1 cellular context compared by ENCODE assay signal in the genomic region with DNA sequence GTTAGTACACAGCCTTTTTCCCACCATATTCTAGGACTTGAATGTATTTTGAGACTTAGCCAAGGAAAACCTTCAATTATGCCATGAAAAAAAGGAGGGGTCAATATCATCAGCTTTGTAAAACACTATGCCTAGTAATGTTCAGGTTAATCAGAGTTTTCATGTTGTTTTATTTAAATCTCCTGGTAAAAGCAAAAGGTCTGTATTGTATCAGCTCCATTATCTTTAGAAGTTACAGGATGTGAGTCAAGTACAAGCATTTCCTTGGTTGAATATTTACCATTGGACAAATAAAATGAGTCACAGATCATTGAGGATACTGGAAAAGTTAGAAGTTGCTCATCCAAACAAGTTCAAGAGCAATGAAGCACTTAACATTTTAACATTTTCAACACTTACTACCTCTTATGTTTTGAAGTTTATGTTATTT.
TF ChIP-seq lines count a peak whose summit lies in the region.

No MANE protein-coding gene starts in this region.

TF ChIP-seq in HepG2, 621 proteins besides CTCF, POLR2A, EP300 and RAD21 (continued from another document and continues in another):
- TF ChIP-seq, protein P1, sequence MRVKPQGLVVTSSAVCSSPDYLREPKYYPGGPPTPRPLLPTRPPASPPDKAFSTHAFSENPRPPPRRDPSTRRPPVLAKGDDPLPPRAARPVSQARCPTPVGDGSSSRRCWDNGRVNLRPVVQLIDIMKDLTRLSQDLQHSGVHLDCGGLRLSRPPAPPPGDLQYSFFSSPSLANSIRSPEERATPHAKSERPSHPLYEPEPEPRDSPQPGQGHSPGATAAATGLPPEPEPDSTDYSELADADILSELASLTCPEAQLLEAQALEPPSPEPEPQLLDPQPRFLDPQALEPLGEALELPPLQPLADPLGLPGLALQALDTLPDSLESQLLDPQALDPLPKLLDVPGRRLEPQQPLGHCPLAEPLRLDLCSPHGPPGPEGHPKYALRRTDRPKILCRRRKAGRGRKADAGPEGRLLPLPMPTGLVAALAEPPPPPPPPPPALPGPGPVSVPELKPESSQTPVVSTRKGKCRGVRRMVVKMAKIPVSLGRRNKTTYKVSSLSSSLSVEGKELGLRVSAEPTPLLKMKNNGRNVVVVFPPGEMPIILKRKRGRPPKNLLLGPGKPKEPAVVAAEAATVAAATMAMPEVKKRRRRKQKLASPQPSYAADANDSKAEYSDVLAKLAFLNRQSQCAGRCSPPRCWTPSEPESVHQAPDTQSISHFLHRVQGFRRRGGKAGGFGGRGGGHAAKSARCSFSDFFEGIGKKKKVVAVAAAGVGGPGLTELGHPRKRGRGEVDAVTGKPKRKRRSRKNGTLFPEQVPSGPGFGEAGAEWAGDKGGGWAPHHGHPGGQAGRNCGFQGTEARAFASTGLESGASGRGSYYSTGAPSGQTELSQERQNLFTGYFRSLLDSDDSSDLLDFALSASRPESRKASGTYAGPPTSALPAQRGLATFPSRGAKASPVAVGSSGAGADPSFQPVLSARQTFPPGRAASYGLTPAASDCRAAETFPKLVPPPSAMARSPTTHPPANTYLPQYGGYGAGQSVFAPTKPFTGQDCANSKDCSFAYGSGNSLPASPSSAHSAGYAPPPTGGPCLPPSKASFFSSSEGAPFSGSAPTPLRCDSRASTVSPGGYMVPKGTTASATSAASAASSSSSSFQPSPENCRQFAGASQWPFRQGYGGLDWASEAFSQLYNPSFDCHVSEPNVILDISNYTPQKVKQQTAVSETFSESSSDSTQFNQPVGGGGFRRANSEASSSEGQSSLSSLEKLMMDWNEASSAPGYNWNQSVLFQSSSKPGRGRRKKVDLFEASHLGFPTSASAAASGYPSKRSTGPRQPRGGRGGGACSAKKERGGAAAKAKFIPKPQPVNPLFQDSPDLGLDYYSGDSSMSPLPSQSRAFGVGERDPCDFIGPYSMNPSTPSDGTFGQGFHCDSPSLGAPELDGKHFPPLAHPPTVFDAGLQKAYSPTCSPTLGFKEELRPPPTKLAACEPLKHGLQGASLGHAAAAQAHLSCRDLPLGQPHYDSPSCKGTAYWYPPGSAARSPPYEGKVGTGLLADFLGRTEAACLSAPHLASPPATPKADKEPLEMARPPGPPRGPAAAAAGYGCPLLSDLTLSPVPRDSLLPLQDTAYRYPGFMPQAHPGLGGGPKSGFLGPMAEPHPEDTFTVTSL (CRISPR knock-in tag; IDR thresholded peaks at IDR 0.05; ENCODE audit: borderline replicate concordance) = peak; percentile 78; the same call in 1 of the 2 replicates
- TF ChIP-seq PHF5A (CRISPR knock-in tag; IDR thresholded peaks at IDR 0.05; ENCODE audit: low read depth, unreplicated experiment) (no peak), HNRNPUL1 (IDR thresholded peaks at IDR 0.05; ENCODE audit: low read depth, low read length) (peak; percentile 95), RCOR2 (CRISPR knock-in tag; IDR thresholded peaks at IDR 0.05) (peak; percentile 72; the same call in 1 of the 2 replicates), CEBPG (CRISPR knock-in tag; IDR thresholded peaks at IDR 0.05) (peak; percentile 44), ZNF563 (CRISPR knock-in tag; IDR thresholded peaks at IDR 0.05) (no peak), RXRB (CRISPR knock-in tag; IDR thresholded peaks at IDR 0.05; ENCODE audit: borderline replicate concordance) (peak; percentile 80), TBL1XR1 (IDR thresholded peaks at IDR 0.05; ENCODE audit: borderline replicate concordance, low read length, partially characterized antibody) (peak; percentile 60), AGO1 (IDR thresholded peaks at IDR 0.05; ENCODE audit: low read depth, low read length, poor library complexity, severe bottlenecking) (no peak), RARA (CRISPR knock-in tag; IDR thresholded peaks at IDR 0.05) (peak; percentile 77), NR2F1 (CRISPR knock-in tag; IDR thresholded peaks at IDR 0.05) (peak in 1 of 2 experiments; percentile 21; a peak in 1 of 4 replicates), PPARG (CRISPR knock-in tag; conservative IDR thresholded peaks at IDR 0.05) (peak; percentile 65; the same call in 1 of the 2 replicates), ETV5 (CRISPR knock-in tag; IDR thresholded peaks at IDR 0.05; ENCODE audit: borderline replicate concordance) (peak; percentile 71; the same call in 1 of the 2 replicates), FOXA1 (IDR thresholded peaks at IDR 0.05) (no peak), FOXA1 (CRISPR knock-in tag; IDR thresholded peaks at IDR 0.05) (peak; percentile 59; the same call in 1 of the 2 replicates), KDM6A (CRISPR knock-in tag; IDR thresholded peaks at IDR 0.05; ENCODE audit: low read depth) (peak; percentile 37; the same call in 1 of the 2 replicates), SKI (IDR thresholded peaks at IDR 0.05; ENCODE audit: partially characterized antibody) (peak; percentile 53), TEAD3 (CRISPR knock-in tag; optimal IDR thresholded peaks at IDR 0.05; ENCODE audit: borderline replicate concordance) (peak; percentile 9), HDAC2 (CRISPR knock-in tag; IDR thresholded peaks at IDR 0.05) (0 out of 2 replicates have a peak, but pooled peaks have one; percentile 33), ZNF614 (CRISPR knock-in tag; IDR thresholded peaks at IDR 0.05; ENCODE audit: borderline replicate concordance) (0 out of 2 replicates have a peak, but pooled peaks have one; percentile 38), ISL2 (CRISPR knock-in tag; IDR thresholded peaks at IDR 0.05) (peak; percentile 72), ATF7 (IDR thresholded peaks at IDR 0.05) (no peak), ATF7 (CRISPR knock-in tag; IDR thresholded peaks at IDR 0.05) (no peak), CREM (IDR thresholded peaks at IDR 0.05) (peak; percentile 69; the same call in 1 of the 2 replicates), CREM (CRISPR knock-in tag; IDR thresholded peaks at IDR 0.05) (no peak), HMG20A (CRISPR knock-in tag; IDR thresholded peaks at IDR 0.05; ENCODE audit: borderline replicate concordance) (peak; percentile 79; the same call in 1 of the 2 replicates), TCF7L2 (IDR thresholded peaks at IDR 0.05; ENCODE audit: low read depth, low read length) (no peak), FOXJ3 (CRISPR knock-in tag; IDR thresholded peaks at IDR 0.05; ENCODE audit: borderline replicate concordance) (peak; percentile 60; the same call in 1 of the 2 replicates), SAP130 (CRISPR knock-in tag; IDR thresholded peaks at IDR 0.05; ENCODE audit: low read depth) (peak; percentile 67)
- TF ChIP-seq, protein P2, sequence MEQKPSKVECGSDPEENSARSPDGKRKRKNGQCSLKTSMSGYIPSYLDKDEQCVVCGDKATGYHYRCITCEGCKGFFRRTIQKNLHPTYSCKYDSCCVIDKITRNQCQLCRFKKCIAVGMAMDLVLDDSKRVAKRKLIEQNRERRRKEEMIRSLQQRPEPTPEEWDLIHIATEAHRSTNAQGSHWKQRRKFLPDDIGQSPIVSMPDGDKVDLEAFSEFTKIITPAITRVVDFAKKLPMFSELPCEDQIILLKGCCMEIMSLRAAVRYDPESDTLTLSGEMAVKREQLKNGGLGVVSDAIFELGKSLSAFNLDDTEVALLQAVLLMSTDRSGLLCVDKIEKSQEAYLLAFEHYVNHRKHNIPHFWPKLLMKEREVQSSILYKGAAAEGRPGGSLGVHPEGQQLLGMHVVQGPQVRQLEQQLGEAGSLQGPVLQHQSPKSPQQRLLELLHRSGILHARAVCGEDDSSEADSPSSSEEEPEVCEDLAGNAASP (CRISPR knock-in tag; IDR thresholded peaks at IDR 0.05; ENCODE audit: borderline replicate concordance) = peak; percentile 34; the same call in 1 of the 2 replicates
- TF ChIP-seq, protein P3, sequence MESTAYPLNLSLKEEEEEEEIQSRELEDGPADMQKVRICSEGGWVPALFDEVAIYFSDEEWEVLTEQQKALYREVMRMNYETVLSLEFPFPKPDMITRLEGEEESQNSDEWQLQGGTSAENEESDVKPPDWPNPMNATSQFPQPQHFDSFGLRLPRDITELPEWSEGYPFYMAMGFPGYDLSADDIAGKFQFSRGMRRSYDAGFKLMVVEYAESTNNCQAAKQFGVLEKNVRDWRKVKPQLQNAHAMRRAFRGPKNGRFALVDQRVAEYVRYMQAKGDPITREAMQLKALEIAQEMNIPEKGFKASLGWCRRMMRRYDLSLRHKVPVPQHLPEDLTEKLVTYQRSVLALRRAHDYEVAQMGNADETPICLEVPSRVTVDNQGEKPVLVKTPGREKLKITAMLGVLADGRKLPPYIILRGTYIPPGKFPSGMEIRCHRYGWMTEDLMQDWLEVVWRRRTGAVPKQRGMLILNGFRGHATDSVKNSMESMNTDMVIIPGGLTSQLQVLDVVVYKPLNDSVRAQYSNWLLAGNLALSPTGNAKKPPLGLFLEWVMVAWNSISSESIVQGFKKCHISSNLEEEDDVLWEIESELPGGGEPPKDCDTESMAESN (CRISPR knock-in tag; conservative IDR thresholded peaks at IDR 0.05) = no peak
- TF ChIP-seq, protein P4, sequence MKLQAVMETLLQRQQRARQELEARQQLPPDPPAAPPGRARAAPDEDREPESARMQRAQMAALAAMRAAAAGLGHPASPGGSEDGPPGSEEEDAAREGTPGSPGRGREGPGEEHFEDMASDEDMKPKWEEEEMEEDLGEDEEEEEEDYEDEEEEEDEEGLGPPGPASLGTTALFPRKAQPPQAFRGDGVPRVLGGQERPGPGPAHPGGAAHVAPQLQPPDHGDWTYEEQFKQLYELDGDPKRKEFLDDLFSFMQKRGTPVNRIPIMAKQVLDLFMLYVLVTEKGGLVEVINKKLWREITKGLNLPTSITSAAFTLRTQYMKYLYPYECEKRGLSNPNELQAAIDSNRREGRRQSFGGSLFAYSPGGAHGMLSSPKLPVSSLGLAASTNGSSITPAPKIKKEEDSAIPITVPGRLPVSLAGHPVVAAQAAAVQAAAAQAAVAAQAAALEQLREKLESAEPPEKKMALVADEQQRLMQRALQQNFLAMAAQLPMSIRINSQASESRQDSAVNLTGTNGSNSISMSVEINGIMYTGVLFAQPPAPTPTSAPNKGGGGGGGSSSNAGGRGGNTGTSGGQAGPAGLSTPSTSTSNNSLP (IDR thresholded peaks at IDR 0.05; ENCODE audit: low read depth, low read length) = peak; percentile 92
- TF ChIP-seq, protein P5, sequence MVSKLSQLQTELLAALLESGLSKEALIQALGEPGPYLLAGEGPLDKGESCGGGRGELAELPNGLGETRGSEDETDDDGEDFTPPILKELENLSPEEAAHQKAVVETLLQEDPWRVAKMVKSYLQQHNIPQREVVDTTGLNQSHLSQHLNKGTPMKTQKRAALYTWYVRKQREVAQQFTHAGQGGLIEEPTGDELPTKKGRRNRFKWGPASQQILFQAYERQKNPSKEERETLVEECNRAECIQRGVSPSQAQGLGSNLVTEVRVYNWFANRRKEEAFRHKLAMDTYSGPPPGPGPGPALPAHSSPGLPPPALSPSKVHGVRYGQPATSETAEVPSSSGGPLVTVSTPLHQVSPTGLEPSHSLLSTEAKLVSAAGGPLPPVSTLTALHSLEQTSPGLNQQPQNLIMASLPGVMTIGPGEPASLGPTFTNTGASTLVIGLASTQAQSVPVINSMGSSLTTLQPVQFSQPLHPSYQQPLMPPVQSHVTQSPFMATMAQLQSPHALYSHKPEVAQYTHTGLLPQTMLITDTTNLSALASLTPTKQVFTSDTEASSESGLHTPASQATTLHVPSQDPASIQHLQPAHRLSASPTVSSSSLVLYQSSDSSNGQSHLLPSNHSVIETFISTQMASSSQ (IDR thresholded peaks at IDR 0.05; ENCODE audit: low read depth) = peak; percentile 97
- TF ChIP-seq, protein P5 (CRISPR knock-in tag; IDR thresholded peaks at IDR 0.05; ENCODE audit: borderline replicate concordance) = peak; percentile 98
- TF ChIP-seq, protein P6, sequence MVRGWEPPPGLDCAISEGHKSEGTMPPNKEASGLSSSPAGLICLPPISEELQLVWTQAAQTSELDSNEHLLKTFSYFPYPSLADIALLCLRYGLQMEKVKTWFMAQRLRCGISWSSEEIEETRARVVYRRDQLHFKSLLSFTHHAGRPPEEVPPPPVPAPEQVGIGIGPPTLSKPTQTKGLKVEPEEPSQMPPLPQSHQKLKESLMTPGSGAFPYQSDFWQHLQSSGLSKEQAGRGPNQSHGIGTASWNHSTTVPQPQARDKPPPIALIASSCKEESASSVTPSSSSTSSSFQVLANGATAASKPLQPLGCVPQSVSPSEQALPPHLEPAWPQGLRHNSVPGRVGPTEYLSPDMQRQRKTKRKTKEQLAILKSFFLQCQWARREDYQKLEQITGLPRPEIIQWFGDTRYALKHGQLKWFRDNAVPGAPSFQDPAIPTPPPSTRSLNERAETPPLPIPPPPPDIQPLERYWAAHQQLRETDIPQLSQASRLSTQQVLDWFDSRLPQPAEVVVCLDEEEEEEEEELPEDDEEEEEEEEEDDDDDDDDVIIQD (CRISPR knock-in tag; IDR thresholded peaks at IDR 0.05; ENCODE audit: low read depth) = peak; percentile 92
- TF ChIP-seq, protein P7, sequence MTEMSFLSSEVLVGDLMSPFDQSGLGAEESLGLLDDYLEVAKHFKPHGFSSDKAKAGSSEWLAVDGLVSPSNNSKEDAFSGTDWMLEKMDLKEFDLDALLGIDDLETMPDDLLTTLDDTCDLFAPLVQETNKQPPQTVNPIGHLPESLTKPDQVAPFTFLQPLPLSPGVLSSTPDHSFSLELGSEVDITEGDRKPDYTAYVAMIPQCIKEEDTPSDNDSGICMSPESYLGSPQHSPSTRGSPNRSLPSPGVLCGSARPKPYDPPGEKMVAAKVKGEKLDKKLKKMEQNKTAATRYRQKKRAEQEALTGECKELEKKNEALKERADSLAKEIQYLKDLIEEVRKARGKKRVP (CRISPR knock-in tag; IDR thresholded peaks at IDR 0.05) = peak in 1 of 2 experiments; percentile 52; a peak in 1 of 4 replicates
